ENCODE assay signal across 2 cellular contexts in genomic region chr19:48719263-48720171, GRCh38.
TF ChIP-seq lines count a peak whose summit lies in the region.

Gene MAMSTR (minus strand): TSS chr19:48719725. CDS start chr19:48719031, 694 bp downstream.

TF ChIP-seq in SK-N-SH, 30 proteins besides CTCF, POLR2A, EP300 and RAD21 (continued from another document):
- TF ChIP-seq SMC3 (IDR thresholded peaks at IDR 0.05; ENCODE audit: low read depth, low read length), result no peak
- TF ChIP-seq ELF1 (IDR thresholded peaks at IDR 0.05), result no peak

TF ChIP-seq in SK-N-SH treated with all-trans-retinoic acid at 6 μM for 48 hours, 23 proteins besides CTCF, POLR2A, EP300 and RAD21 (continued from another document):
- TF ChIP-seq PPARA (CRISPR knock-in tag; IDR thresholded peaks at IDR 0.05; ENCODE audit: borderline replicate concordance) (no peak), ZC3H10 (CRISPR knock-in tag; IDR thresholded peaks at IDR 0.05) (no peak), TOX (CRISPR knock-in tag; IDR thresholded peaks at IDR 0.05; ENCODE audit: borderline replicate concordance) (no peak), ZFP3 (CRISPR knock-in tag; IDR thresholded peaks at IDR 0.05) (no peak), TSHZ2 (CRISPR knock-in tag; IDR thresholded peaks at IDR 0.05) (no peak), ESRRG (CRISPR knock-in tag; IDR thresholded peaks at IDR 0.05) (no peak), TCF4 (CRISPR knock-in tag; IDR thresholded peaks at IDR 0.05; ENCODE audit: borderline replicate concordance) (no peak)
